7 cellular contexts compared by ENCODE assay signal in the genomic region with DNA sequence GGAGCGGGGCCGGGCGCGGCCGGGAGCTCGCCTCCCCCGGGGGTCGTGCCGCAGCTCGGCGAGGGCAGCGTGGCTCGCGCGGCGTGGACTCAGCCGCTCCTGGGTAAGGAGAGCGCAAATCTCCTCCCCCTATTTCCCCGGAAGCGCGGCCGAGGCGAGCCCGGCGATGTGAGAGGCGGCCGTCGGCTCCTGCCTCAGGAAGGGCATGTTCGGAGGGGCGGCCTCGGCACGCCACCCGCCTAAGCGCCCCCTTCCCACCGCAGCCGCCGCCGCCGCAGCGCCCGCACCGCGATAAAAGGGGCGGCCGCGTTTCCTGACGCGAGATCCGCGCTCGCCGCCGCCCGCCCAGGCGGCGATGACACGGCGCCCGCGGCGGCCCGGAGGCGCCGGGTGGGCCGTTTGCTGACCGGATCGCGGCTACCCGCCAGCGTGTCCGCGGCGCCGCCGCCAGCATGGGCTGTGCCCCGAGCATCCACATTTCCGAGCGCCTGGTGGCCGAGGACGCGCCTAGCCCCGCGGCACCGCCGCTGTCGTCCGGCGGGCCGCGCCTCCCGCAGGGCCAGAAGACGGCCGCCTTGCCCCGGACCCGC. TPM values are rescaled to one million over a fixed set of nuclear protein-coding genes. Genes with fewer than 3 reads are reported as not detected.
DNase-seq lines count a peak whose midpoint lies in the region; ATAC-seq, FAIRE-seq and TF ChIP-seq lines count a peak whose summit lies in the region.

A gene with protein sequence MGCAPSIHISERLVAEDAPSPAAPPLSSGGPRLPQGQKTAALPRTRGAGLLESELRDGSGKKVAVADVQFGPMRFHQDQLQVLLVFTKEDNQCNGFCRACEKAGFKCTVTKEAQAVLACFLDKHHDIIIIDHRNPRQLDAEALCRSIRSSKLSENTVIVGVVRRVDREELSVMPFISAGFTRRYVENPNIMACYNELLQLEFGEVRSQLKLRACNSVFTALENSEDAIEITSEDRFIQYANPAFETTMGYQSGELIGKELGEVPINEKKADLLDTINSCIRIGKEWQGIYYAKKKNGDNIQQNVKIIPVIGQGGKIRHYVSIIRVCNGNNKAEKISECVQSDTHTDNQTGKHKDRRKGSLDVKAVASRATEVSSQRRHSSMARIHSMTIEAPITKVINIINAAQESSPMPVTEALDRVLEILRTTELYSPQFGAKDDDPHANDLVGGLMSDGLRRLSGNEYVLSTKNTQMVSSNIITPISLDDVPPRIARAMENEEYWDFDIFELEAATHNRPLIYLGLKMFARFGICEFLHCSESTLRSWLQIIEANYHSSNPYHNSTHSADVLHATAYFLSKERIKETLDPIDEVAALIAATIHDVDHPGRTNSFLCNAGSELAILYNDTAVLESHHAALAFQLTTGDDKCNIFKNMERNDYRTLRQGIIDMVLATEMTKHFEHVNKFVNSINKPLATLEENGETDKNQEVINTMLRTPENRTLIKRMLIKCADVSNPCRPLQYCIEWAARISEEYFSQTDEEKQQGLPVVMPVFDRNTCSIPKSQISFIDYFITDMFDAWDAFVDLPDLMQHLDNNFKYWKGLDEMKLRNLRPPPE (plus strand): TSS at position 146 of the 590 bp plus-strand sequence. CDS start 307 bp downstream, at position 453.

- in situ Hi-C loops in transverse colon (cut with MboI; ENCODE audit: low pct_ligation_motif_present in 1 of 4, low pct_unique_long_range_greater_than_20kb in 1 of 4, low sequenced_read_pairs in 3 of 4) = no loop called here

- H4K20me1 ChIP-seq in endothelial cell of umbilical vein (replicated peaks; ENCODE audit: control insufficient read depth, extremely low read depth, insufficient read depth, low read length) = no peaks in the 10 kb centered on the region

- H3K4me1 ChIP-seq in endothelial cell of umbilical vein (ENCODE audit: control insufficient read depth, extremely low read depth, insufficient read depth, low read length) (peaks cover 16% of the 10 kb centered on the region), muscle layer of colon (ENCODE audit: insufficient read depth, low read length) (peaks cover 25% of the 10 kb centered on the region), transverse colon (peaks cover 3 to 51% (median 36%) of the 10 kb centered on the region in 4 donors)

- no TSS peak for BruUV-seq in endothelial cell of umbilical vein (replicated peaks; lab: Mats Ljungman, UMichigan)

- TF ChIP-seq CTCF in GM12865 (IDR thresholded peaks at IDR 0.05; ENCODE audit: insufficient read depth, low read depth, low read length, missing control alignments) (no peak), endothelial cell of umbilical vein (IDR thresholded peaks at IDR 0.05; ENCODE audit: extremely low read depth in 1 of 2, insufficient read depth in 1 of 2, low read depth in 1 of 2, low read length in 2 of 2) (no peak), transverse colon (IDR thresholded peaks at IDR 0.05) (no peak)

- no peaks in the 10 kb centered on the region for H3K9me3 ChIP-seq in endothelial cell of umbilical vein (replicated peaks; ENCODE audit: control insufficient read depth, insufficient read depth, low read length)
- no peaks in the 10 kb centered on the region for H3K9me3 ChIP-seq in muscle layer of colon (ENCODE audit: low read length)
- H3K9me3 ChIP-seq in transverse colon = no peaks in the 10 kb centered on the region

- dilution Hi-C loops in endothelial cell of umbilical vein (cut with MboI; ENCODE audit: extremely low pct_ligation_motif_present, low sequenced_read_pairs) = no loop called here

- H3K4me2 ChIP-seq in endothelial cell of umbilical vein (ENCODE audit: insufficient read depth, low read length) = peak within 1 kb of the TSS; percentile 98

- H2AFZ ChIP-seq in endothelial cell of umbilical vein (ENCODE audit: low read depth, low read length) = peak within 1 kb of the TSS; percentile 90

- POLR2A ChIA-PET in endothelial cell of umbilical vein (lab: Charles Lee) = interaction anchor here (1.2 kb wide), 1 partner anchor 27 kb away, joined by 3 read pairs; no protein-coding TSS in a partner anchor

- H3K4me3 ChIP-seq in GM12865 (ENCODE audit: low read depth, low read length) (peak within 1 kb of the TSS; percentile 76), endothelial cell of umbilical vein (replicated peaks in 1 of 3; ENCODE audit: insufficient read depth in 1 of 3, low read depth in 1 of 3, low read length in 3 of 3) (peak within 1 kb of the TSS; percentile 63 to 91 (median 86)), muscle layer of colon (ENCODE audit: low read depth in 1 of 2, low read length in 2 of 2) (peak within 1 kb of the TSS; percentile 83 to 88), transverse colon (peak within 1 kb of the TSS; percentile 89 to 96 (median 93))

- peak; percentile 77 for DNase-seq in GM12865 (ENCODE audit: low read depth)
- DNase-seq in HuH-7 (ENCODE audit: low spot score) = peak; percentile 67
- peak; percentile 28 to 40 for DNase-seq in activated CD4-positive, alpha-beta T cell treated with anti-CD3 and anti-CD28 coated beads, Interleukin-2, amount 50 U/mL, for 4 hours
- DNase-seq in endothelial cell of umbilical vein (ENCODE audit: low read depth, low spot score) = peak; percentile 57
- peak; percentile 63 for DNase-seq in transverse colon

- CTCF ChIA-PET in endothelial cell of umbilical vein (lab: Charles Lee) = interaction anchor here (0.9 to 4.0 kb wide), 15 partner anchors 9 to 383 kb away, joined by 3 to 24 read pairs (median 4); no protein-coding TSS in a partner anchor

- H3K27me3 ChIP-seq in endothelial cell of umbilical vein (ENCODE audit: control insufficient read depth in 2 of 2, insufficient read depth in 2 of 2, low read length in 2 of 2) = no peaks in the 10 kb centered on the region
- H3K27me3 ChIP-seq in muscle layer of colon (ENCODE audit: control insufficient read depth in 1 of 2, insufficient read depth in 2 of 2, low read length in 2 of 2) = no peaks in the 10 kb centered on the region
- H3K27me3 ChIP-seq in transverse colon = no peaks in the 10 kb centered on the region

- peak within 1 kb of the TSS; percentile 90 for H3K27ac ChIP-seq in endothelial cell of umbilical vein (ENCODE audit: insufficient read depth, low read depth, low read length)
- H3K27ac ChIP-seq in muscle layer of colon (ENCODE audit: low read depth, low read length) = peak within 1 kb of the TSS; percentile 85
- H3K27ac ChIP-seq in transverse colon = peak within 1 kb of the TSS; percentile 97 to 98 (median 97)

- FAIRE-seq in endothelial cell of umbilical vein (lab: Jason Lieb, UNC) = no peak

- peaks cover 41% of the 10 kb centered on the region for H3K79me2 ChIP-seq in endothelial cell of umbilical vein (ENCODE audit: control insufficient read depth, insufficient read depth, low read length)

- TF ChIP-seq EP300 in transverse colon (IDR thresholded peaks at IDR 0.05; ENCODE audit: low read depth) = no peak

- H3K9me1 ChIP-seq in endothelial cell of umbilical vein (replicated peaks; ENCODE audit: control insufficient read depth, extremely low read depth, insufficient read depth, low read length) = no peaks in the 10 kb centered on the region

- H3K36me3 ChIP-seq in endothelial cell of umbilical vein (ENCODE audit: control insufficient read depth in 2 of 2, extremely low read depth in 1 of 2, insufficient read depth in 2 of 2, low read length in 2 of 2) (no peaks in the 10 kb centered on the region), muscle layer of colon (ENCODE audit: insufficient read depth, low read length) (no peaks in the 10 kb centered on the region), transverse colon (no peaks in the 10 kb centered on the region)

- TF ChIP-seq POLR2A in endothelial cell of umbilical vein (IDR thresholded peaks at IDR 0.05; ENCODE audit: low read depth, low read length) (no peak), transverse colon (IDR thresholded peaks at IDR 0.05) (no peak)

- intact Hi-C loops in endothelial cell of umbilical vein (cut with micrococcal nuclease) (loop anchor here (1.0 to 5.0 kb wide), 5 partner anchors 27 to 393 kb away; no protein-coding TSS in a partner anchor), transverse colon (cut with DNase I; ENCODE audit: low total_unique reads) (loop anchor here (2.0 kb wide), 1 partner anchor 61 kb away; no protein-coding TSS in a partner anchor)

- WGBS in transverse colon (ENCODE audit: low coverage in 1 of 2), 2 donors = 0% methylated on average over 2 to 52 of the region's 95 CpGs

- H3K9ac ChIP-seq in endothelial cell of umbilical vein (replicated peaks; ENCODE audit: extremely low read depth, insufficient read depth, low read length) (peak within 1 kb of the TSS; percentile 87), muscle layer of colon (ENCODE audit: low read length) (peak within 1 kb of the TSS; percentile 3)

- peak; percentile 24 for ATAC-seq in GM21576 (IDR thresholded peaks at IDR 0.05; ENCODE audit: unreplicated experiment)

TF ChIP-seq in endothelial cell of umbilical vein, 7 proteins besides CTCF, POLR2A, EP300 and RAD21:
- TF ChIP-seq POLR2AphosphoS5 (IDR thresholded peaks at IDR 0.05; ENCODE audit: insufficient read depth, low read depth, low read length) = peak; percentile 36
- TF ChIP-seq FOS (IDR thresholded peaks at IDR 0.05; ENCODE audit: borderline replicate concordance, insufficient read depth, low read length) = no peak
TF ChIP-seq in endothelial cell of umbilical vein: peak in this region for 1.

RNA-seq across cellular contexts. Expression of the gene that starts here (rescaled TPM):
- total RNA-seq in endothelial cell of umbilical vein = 45.7 and 46.9 TPM in 2 replicates
- polyA plus RNA-seq in endothelial cell of umbilical vein = 19.3 and 21.3 TPM in 2 replicates
- 20.8 and 23.3 TPM in 2 replicates for polyA plus RNA-seq in endothelial cell of umbilical vein (2011; cell fraction: cytosol; rRNA removed)
- 113 and 128 TPM in 2 replicates for polyA plus RNA-seq in endothelial cell of umbilical vein (2011; cell fraction: nucleus; rRNA removed)
- 20.4 and 24.4 TPM in 2 replicates for polyA plus RNA-seq in endothelial cell of umbilical vein (2012)
- polyA minus RNA-seq in endothelial cell of umbilical vein = 36.7 and 47.9 TPM in 2 replicates
- 40.5 TPM for polyA minus RNA-seq in endothelial cell of umbilical vein (2011; cell fraction: cytosol; rRNA and poly(A)+ RNA removed)
- 69.0 and 87.8 TPM in 2 replicates for polyA minus RNA-seq in endothelial cell of umbilical vein (2011; cell fraction: nucleus; rRNA and poly(A)+ RNA removed)
- 100 to 1,000 TPM; 115 to 188 (median 165) TPM for total RNA-seq in transverse colon

Comparison
In these comparisons a context has a peak if more than half of its experiments do, and no peak if none do; other contexts are left out.
1. Peak in every context shown above with its lines: DNase-seq, ATAC-seq, H3K4me3 ChIP-seq and H3K27ac ChIP-seq.